Comparison of ENCODE assay signal across 8 cellular contexts in genomic region chr17:7572338-7572587, GRCh38. TPM values are rescaled to one million over a fixed set of nuclear protein-coding genes. Genes with fewer than 3 reads are reported as not detected.
A peak's percentile ranks its signal among the peaks of the same experiment; 100 is the strongest.
DNase-seq lines count a peak whose midpoint lies in the region; ATAC-seq and TF ChIP-seq lines count a peak whose summit lies in the region.

No MANE protein-coding gene starts in this region.

- no peak for ATAC-seq in GM18520 (IDR thresholded peaks at IDR 0.05; ENCODE audit: unreplicated experiment)

- H3K27ac ChIP-seq in HEK293 (ENCODE audit: extremely low read depth, low read depth, low read length), result peak overlapping the region; percentile 80
- peak overlapping the region; percentile 88 for H3K27ac ChIP-seq in layer of hippocampus (ENCODE audit: low read depth, low read length)

- DNase-seq in AG10803 (ENCODE audit: low read depth) (no peak), type B pancreatic cell (ENCODE audit: extremely low spot score, unreplicated experiment) (no peak), GM19238 (ENCODE audit: insufficient read length, low spot score) (no peak)
- DNase-seq in stimulated activated CD4-positive, alpha-beta T cell treated with anti-CD3 and anti-CD28 coated beads, Interleukin-12 subunit alpha, Interleukin-12 subunit beta, amount 100 ng/mL, for 4 hours, result no peak

- peak overlapping the region; percentile 99 for H3K27ac Mint-ChIP-seq in activated naive CD8-positive, alpha-beta T cell
- peak overlapping the region; percentile 100 for H3K27ac Mint-ChIP-seq in type B pancreatic cell

- H3K4me1 ChIP-seq in HEK293 (ENCODE audit: control insufficient read depth, insufficient read depth, low read length), result peaks cover 5% of the 10 kb centered on the region

- H3K9me3 ChIP-seq in HEK293 (ENCODE audit: control insufficient read depth, insufficient read depth, low read depth, low read length), result no peaks in the 10 kb centered on the region

- H3K36me3 ChIP-seq in HEK293 (ENCODE audit: control insufficient read depth in 2 of 2, insufficient read depth in 1 of 2, low read length in 2 of 2), result peaks cover 63 to 81% of the 10 kb centered on the region in 2 experiments

- TF ChIP-seq CTCF in AG10803 (conservative IDR thresholded peaks at IDR 0.05; ENCODE audit: low read length) (no peak), HEK293 (tag by site-specific recombination; IDR thresholded peaks at IDR 0.05) (no peak), type B pancreatic cell (conservative IDR thresholded peaks at IDR 0.05) (no peak)

- no peaks in the 10 kb centered on the region for H3K27me3 Mint-ChIP-seq in activated naive CD8-positive, alpha-beta T cell
- peaks cover 6% of the 10 kb centered on the region for H3K27me3 Mint-ChIP-seq in type B pancreatic cell

- peak overlapping the region; percentile 98 for H3K4me3 Mint-ChIP-seq in activated naive CD8-positive, alpha-beta T cell
- peak overlapping the region; percentile 99 for H3K4me3 Mint-ChIP-seq in type B pancreatic cell

- H3K27me3 ChIP-seq in layer of hippocampus (ENCODE audit: control insufficient read depth, insufficient read depth, low read length), result no peaks in the 10 kb centered on the region

- POLR2A ChIA-PET in HEK293 (lab: Yijun Ruan, JAX), result interaction anchor here (0.6 to 8.2 kb wide), 10 partner anchors 11 to 360 kb away, joined by 3 to 98 read pairs (median 11); partner anchors contain the start of genes CNTROB, FXR2, MPDU1 and NEURL4

- H3K4me3 ChIP-seq in AG10803 (ENCODE audit: low read length) (peak overlapping the region; percentile 74), HEK293 (ENCODE audit: low read depth, low read length) (peak overlapping the region; percentile 47)

- no peaks in the 10 kb centered on the region for H3K9me3 Mint-ChIP-seq in activated naive CD8-positive, alpha-beta T cell (ENCODE audit: low read depth)
- no peaks in the 10 kb centered on the region for H3K9me3 Mint-ChIP-seq in type B pancreatic cell

- CTCF ChIA-PET in HEK293 (lab: Yijun Ruan, JAX), result interaction anchor here (4.1 kb wide), 1 partner anchor 12 kb away, joined by 35 read pairs; the partner anchor contains the start of gene SENP3

- peaks cover 27% of the 10 kb centered on the region for H3K36me3 Mint-ChIP-seq in activated naive CD8-positive, alpha-beta T cell
- H3K36me3 Mint-ChIP-seq in type B pancreatic cell, result peaks cover 45% of the 10 kb centered on the region

- peaks cover 41% of the 10 kb centered on the region for H3K4me1 Mint-ChIP-seq in activated naive CD8-positive, alpha-beta T cell (ENCODE audit: low read depth)
- H3K4me1 Mint-ChIP-seq in type B pancreatic cell (ENCODE audit: unreplicated experiment), result peaks cover 30% of the 10 kb centered on the region

TF ChIP-seq in HEK293, 187 proteins besides CTCF, POLR2A, EP300 and RAD21 (continues in another document):
- TF ChIP-seq ZBTB11 (tag by site-specific recombination; conservative IDR thresholded peaks at IDR 0.05; ENCODE audit: low read depth) (peak; percentile 24; the same call in 1 of the 2 replicates), ZNF350 (tag by site-specific recombination; IDR thresholded peaks at IDR 0.05) (no peak), KLF10 (tag by site-specific recombination; IDR thresholded peaks at IDR 0.05) (peak; percentile 56; the same call in 1 of the 2 replicates), GLIS2 (tag by site-specific recombination; IDR thresholded peaks at IDR 0.05) (peak; percentile 60), ZSCAN30 (tag by site-specific recombination; IDR thresholded peaks at IDR 0.05) (no peak), ZNF660 (tag by site-specific recombination; IDR thresholded peaks at IDR 0.05) (0 out of 2 replicates have a peak, but pooled peaks have one; percentile 6), ZNF335 (tag by site-specific recombination; conservative IDR thresholded peaks at IDR 0.05) (no peak), ZNF580 (tag by site-specific recombination; IDR thresholded peaks at IDR 0.05) (peak; percentile 98), ZNF837 (tag by site-specific recombination; IDR thresholded peaks at IDR 0.05) (no peak), GLIS1 (tag by site-specific recombination; IDR thresholded peaks at IDR 0.05) (peak; percentile 53; the same call in 1 of the 2 replicates), ZBTB17 (tag by site-specific recombination; IDR thresholded peaks at IDR 0.05) (peak; percentile 79), ZBTB8A (tag by site-specific recombination; IDR thresholded peaks at IDR 0.05) (0 out of 2 replicates have a peak, but pooled peaks have one; percentile 25), AEBP2 (tag by site-specific recombination; IDR thresholded peaks at IDR 0.05; ENCODE audit: borderline replicate concordance) (no peak), ZNF341 (tag by site-specific recombination; IDR thresholded peaks at IDR 0.05; ENCODE audit: low read depth) (0 out of 2 replicates have a peak, but pooled peaks have one; percentile 5), YY2 (tag by site-specific recombination; IDR thresholded peaks at IDR 0.05) (0 out of 2 replicates have a peak, but pooled peaks have one; percentile 78), YY1 (tag by site-specific recombination; IDR thresholded peaks at IDR 0.05) (peak; percentile 93), SCRT1 (tag by site-specific recombination; IDR thresholded peaks at IDR 0.05; ENCODE audit: borderline replicate concordance) (no peak), ELK4 (IDR thresholded peaks at IDR 0.05; ENCODE audit: borderline replicate concordance, low read depth, low read length) (0 out of 2 replicates have a peak, but pooled peaks have one; percentile 47), OSR2 (tag by site-specific recombination; IDR thresholded peaks at IDR 0.05) (peak; percentile 87), ZNF223 (tag by site-specific recombination; IDR thresholded peaks at IDR 0.05) (no peak), ZNF670 (tag by site-specific recombination; IDR thresholded peaks at IDR 0.05; ENCODE audit: low read depth) (no peak), HOXA7 (CRISPR knock-in tag; IDR thresholded peaks at IDR 0.05; ENCODE audit: borderline replicate concordance) (no peak), ZFHX2 (tag by site-specific recombination; conservative IDR thresholded peaks at IDR 0.05) (peak; percentile 38; the same call in 1 of the 2 replicates), SP2 (tag by site-specific recombination; IDR thresholded peaks at IDR 0.05) (no peak), SP3 (tag by site-specific recombination; IDR thresholded peaks at IDR 0.05) (no peak), ZNF561 (tag by site-specific recombination; IDR thresholded peaks at IDR 0.05; ENCODE audit: borderline replicate concordance) (0 out of 2 replicates have a peak, but pooled peaks have one; percentile 13)

RNA-seq across cellular contexts. Expression of gene CD68, which starts 7.2 kb away (rescaled TPM):
- 5.0 and 5.8 TPM in 2 replicates for total RNA-seq in type B pancreatic cell (ENCODE audit: low replicate concordance)

RNA-seq across cellular contexts. Expression of gene SENP3, which starts 10.5 kb away (rescaled TPM):
- 50.2 and 52.7 TPM in 2 replicates for total RNA-seq in type B pancreatic cell (ENCODE audit: low replicate concordance)

RNA-seq across cellular contexts. Expression of gene MPDU1, which starts 11.4 kb away (rescaled TPM):
- total RNA-seq in type B pancreatic cell (ENCODE audit: low replicate concordance), result 61.8 and 67.6 TPM in 2 replicates

RNA-seq across cellular contexts. Expression of gene TNFSF13, which starts 13.7 kb away (rescaled TPM):
- 2.4 and 3.5 TPM in 2 replicates for total RNA-seq in type B pancreatic cell (ENCODE audit: low replicate concordance)

RNA-seq across cellular contexts. Expression of gene SOX15, which starts 17.6 kb away (rescaled TPM):
- 0.77 and 4.0 TPM in 2 replicates for total RNA-seq in type B pancreatic cell (ENCODE audit: low replicate concordance)
